10 cellular contexts compared by ENCODE assay signal in the genomic region with DNA sequence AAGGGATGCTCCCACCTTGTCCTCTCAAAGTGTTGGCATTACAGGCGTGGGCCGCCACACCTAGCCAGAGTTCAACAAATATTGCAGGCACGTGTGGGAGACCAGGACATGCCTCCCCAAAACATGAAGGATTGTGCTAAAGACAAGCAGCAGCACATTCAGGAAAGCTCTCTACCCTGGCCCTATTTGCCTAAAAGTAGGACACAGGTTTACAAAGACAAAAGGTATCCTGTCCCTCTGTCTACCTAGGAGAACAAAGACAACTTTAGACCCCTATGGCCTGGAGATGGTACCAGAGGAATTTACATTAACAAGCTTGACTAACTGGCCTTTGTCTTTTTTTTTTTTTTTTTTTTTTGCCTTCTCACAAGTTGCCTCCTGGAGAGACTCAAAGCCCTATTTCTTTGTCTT. TPM values are rescaled to one million over a fixed set of nuclear protein-coding genes. Genes with fewer than 3 reads are reported as not detected.
DNase-seq lines count a peak whose midpoint lies in the region; ATAC-seq and TF ChIP-seq lines count a peak whose summit lies in the region.
"Had no signal": no experiment of that assay in that cellular context is flagged by ENCODE, and none has a peak within 500 bp of the region (broad histone marks: within the 10 kb centered on the region; RNA-seq: fewer than 3 reads in every experiment).

No MANE protein-coding gene starts in this region.

- peaks cover 16% of the 10 kb centered on the region for H3K4me1 ChIP-seq in GM23338 (ENCODE audit: insufficient read depth)
- peaks cover 13% of the 10 kb centered on the region for H3K4me1 ChIP-seq in OCI-LY3 (ENCODE audit: low read length)
- H3K4me1 ChIP-seq in gastroesophageal sphincter = peaks cover 0 to 32% (median 6%) of the 10 kb centered on the region in 3 donors
- H3K4me1 ChIP-seq in gastrocnemius medialis = peaks cover 5 to 7% of the 10 kb centered on the region in 2 donors

- H3K27ac ChIP-seq in GM23338 (ENCODE audit: low read depth) (no peak overlapping the region), OCI-LY3 (ENCODE audit: low read length) (no peak overlapping the region; the same call in 1 of the 2 replicates), gastroesophageal sphincter (peak overlapping the region; percentile 70 to 94 (median 92)), gastrocnemius medialis (peak overlapping the region in 3 of 4 donors; percentile 80 to 86 (median 85))

- H3K36me3 ChIP-seq in GM23338 (ENCODE audit: insufficient read depth) (no peaks in the 10 kb centered on the region), OCI-LY3 (replicated peaks; ENCODE audit: low read depth, low read length) (no peaks in the 10 kb centered on the region), gastroesophageal sphincter (peaks cover 0 to 1% of the 10 kb centered on the region in 2 donors), gastrocnemius medialis (peaks cover 0 to 3% of the 10 kb centered on the region in 2 donors)

- TF ChIP-seq CTCF in GM23338 (conservative IDR thresholded peaks at IDR 0.05; ENCODE audit: low read depth in 2 of 2) (no peak), OCI-LY3 (IDR thresholded peaks at IDR 0.05; ENCODE audit: low read depth, low read length) (no peak), gastroesophageal sphincter (IDR thresholded peaks at IDR 0.05) (no peak), gastrocnemius medialis (IDR thresholded peaks at IDR 0.05 in 4 of 5, conservative IDR thresholded peaks at IDR 0.05 in 1 of 5) (no peak)

- H3K27ac Mint-ChIP-seq in GM23338 = peak overlapping the region; percentile 93; the same call in 1 of the 2 replicates

- in situ Hi-C loops in gastrocnemius medialis (cut with MboI; ENCODE audit: low sequenced_read_pairs in 4 of 4) = loop anchor here in 1 of 4 donors (25.0 kb wide), 1 partner anchor 103 kb away; no protein-coding TSS in a partner anchor

- peaks cover 9% of the 10 kb centered on the region for H3K36me3 Mint-ChIP-seq in GM23338 (ENCODE audit: low read depth)

- no peaks in the 10 kb centered on the region for H4K20me1 ChIP-seq in GM23338 (replicated peaks; ENCODE audit: insufficient read depth)
- no peaks in the 10 kb centered on the region for H4K20me1 ChIP-seq in OCI-LY3 (ENCODE audit: insufficient read depth, low read length)

- H3K4me3 ChIP-seq in GM23338 (peak overlapping the region; percentile 70), OCI-LY3 (ENCODE audit: low read length) (peak overlapping the region; percentile 90), gastroesophageal sphincter (no peak overlapping the region), gastrocnemius medialis (no peak overlapping the region)

- H3F3A ChIP-seq in GM23338 (replicated peaks; ENCODE audit: low read depth) = peaks cover 8% of the 10 kb centered on the region; the same call in 1 of the 2 replicates

- ATAC-seq in GM23338 = peak; percentile 71
- ATAC-seq in gastroesophageal sphincter = no peak
- ATAC-seq in gastrocnemius medialis = no peak
- no peak for ATAC-seq in HG03025 (IDR thresholded peaks at IDR 0.05; ENCODE audit: low FRiP score, unreplicated experiment)

- no peak for TF ChIP-seq EP300 in gastroesophageal sphincter (IDR thresholded peaks at IDR 0.05)

- peak overlapping the region; percentile 75 for H3K9ac ChIP-seq in OCI-LY3 (ENCODE audit: low read length)

- H3K4me1 Mint-ChIP-seq in GM23338 = peaks cover 34% of the 10 kb centered on the region

- DNase-seq in GM23338 (ENCODE audit: low spot score) (peak; percentile 79), gastrocnemius medialis (no peak), SHP77 (lab: John Stamatoyannopoulos, UW) (no peak), NCI-H2081 treated with DMSO at 0.1 percent for 48 hours (lab: John Stamatoyannopoulos, UW) (no peak), DMS79 (lab: John Stamatoyannopoulos, UW) (no peak)
- DNase-seq: NCI-H1436 had no signal

- H3K9me2 ChIP-seq in GM23338 (ENCODE audit: insufficient read depth) = peaks cover 4% of the 10 kb centered on the region; the same call in 1 of the 2 replicates

- H3K9me3 Mint-ChIP-seq in GM23338 = no peaks in the 10 kb centered on the region

- TF ChIP-seq POLR2A in gastroesophageal sphincter (IDR thresholded peaks at IDR 0.05) (no peak), gastrocnemius medialis (IDR thresholded peaks at IDR 0.05) (no peak)

- peak overlapping the region; percentile 74 for H3K4me2 ChIP-seq in GM23338
- H3K4me2 ChIP-seq in OCI-LY3 (ENCODE audit: low read length) = peak overlapping the region; percentile 85

- WGBS in gastroesophageal sphincter (ENCODE audit: low coverage in 1 of 2), 2 donors = 80% methylated on average over 1 of the region's 3 CpGs; no CpG with 5 or more reads in 1 of the 2 donors

- peaks cover 22% of the 10 kb centered on the region for H3K27me3 Mint-ChIP-seq in GM23338 (ENCODE audit: insufficient read depth, low read depth, poor library complexity)

- H3K79me2 ChIP-seq in GM23338 (replicated peaks; ENCODE audit: insufficient read depth) = no peaks in the 10 kb centered on the region
- H3K79me2 ChIP-seq in OCI-LY3 (ENCODE audit: low read length) = 0 out of 2 replicates have a peak, but pooled peaks cover 3% of the 10 kb centered on the region

- H3K9me3 ChIP-seq in OCI-LY3 (ENCODE audit: insufficient read depth, low read length) = no peaks in the 10 kb centered on the region
- H3K9me3 ChIP-seq in gastroesophageal sphincter = no peaks in the 10 kb centered on the region
- H3K9me3 ChIP-seq in gastrocnemius medialis = no peaks in the 10 kb centered on the region

- intact Hi-C loops in gastrocnemius medialis (cut with DNase I; ENCODE audit: low total_unique reads) = no loop called here

- H3K4me3 Mint-ChIP-seq in GM23338 = peak overlapping the region; percentile 83

- H3K27me3 ChIP-seq in GM23338 (ENCODE audit: insufficient read depth) = peaks cover 8% of the 10 kb centered on the region; the same call in 1 of the 2 replicates
- no peaks in the 10 kb centered on the region for H3K27me3 ChIP-seq in OCI-LY3 (ENCODE audit: low read depth, low read length)
- H3K27me3 ChIP-seq in gastroesophageal sphincter = no peaks in the 10 kb centered on the region
- H3K27me3 ChIP-seq in gastrocnemius medialis = no peaks in the 10 kb centered on the region

- H2AFZ ChIP-seq in GM23338 (no peak overlapping the region), OCI-LY3 (ENCODE audit: low read depth, low read length) (no peak overlapping the region)

TF ChIP-seq in GM23338, 12 proteins besides CTCF, POLR2A, EP300 and RAD21 (continues in another document):
- TF ChIP-seq CREB1 (CRISPR knock-in tag; IDR thresholded peaks at IDR 0.05; ENCODE audit: low read depth) (no peak), STAT1 (IDR thresholded peaks at IDR 0.05; ENCODE audit: unreplicated experiment) (no peak)

RNA-seq across cellular contexts. Expression of gene ACCS, which starts 0.9 kb away (rescaled TPM):
- 6.6 and 12.0 TPM in 2 replicates for total RNA-seq in GM23338 (2014; rRNA removed; shearing (Covaris generic))
- polyA plus RNA-seq in GM23338 (2016; fragmentation: Nextera tagmentation; extraction: Ambion mirVana) = 2.9 and 3.6 TPM in 2 replicates
- 10 to 100 TPM in 3 of 4 donors, 1 to 10 TPM in 1; 4.5 to 26.3 (median 17.3) TPM for total RNA-seq in gastroesophageal sphincter
- total RNA-seq in gastrocnemius medialis = 1 to 10 TPM in 2 of 4 donors, under 1 TPM in 2; 0.58 to 4.0 (median 1.8) TPM

RNA-seq across cellular contexts. Expression of gene ACCSL, which starts 17.4 kb away (rescaled TPM):
- not detected in 2 replicates for total RNA-seq in GM23338 (2014; rRNA removed; shearing (Covaris generic))
- not detected in 2 replicates for polyA plus RNA-seq in GM23338 (2016; fragmentation: Nextera tagmentation; extraction: Ambion mirVana)
- total RNA-seq in gastroesophageal sphincter (not detected), gastrocnemius medialis (not detected)
- total RNA-seq: esophagus mucosa had no signal

RNA-seq across cellular contexts. Expression of gene EXT2, which starts 30.3 kb away (rescaled TPM):
- 43.7 and 48.6 TPM in 2 replicates for total RNA-seq in GM23338 (2014; rRNA removed; shearing (Covaris generic))
- polyA plus RNA-seq in GM23338 (2016; fragmentation: Nextera tagmentation; extraction: Ambion mirVana) = 11.7 and 15.9 TPM in 2 replicates
- total RNA-seq in gastroesophageal sphincter = 10 to 100 TPM; 63.9 to 66.6 (median 65.9) TPM
- total RNA-seq in gastrocnemius medialis = 10 to 100 TPM; 20.4 to 24.8 (median 23.1) TPM

Comparison
In these comparisons a context has a peak if more than half of its experiments do, and no peak if none do; other contexts are left out.
1. H3K27ac ChIP-seq: peak in gastroesophageal sphincter (4 of 4) and gastrocnemius medialis (3 of 4); none in GM23338 (single experiment) and OCI-LY3 (single experiment).
2. H3K4me3 ChIP-seq: peak in GM23338 (single experiment) and OCI-LY3 (single experiment); none in gastroesophageal sphincter (0 of 2) and gastrocnemius medialis (0 of 4).